ENCODE assay signal across 1 cellular context in the genomic region with DNA sequence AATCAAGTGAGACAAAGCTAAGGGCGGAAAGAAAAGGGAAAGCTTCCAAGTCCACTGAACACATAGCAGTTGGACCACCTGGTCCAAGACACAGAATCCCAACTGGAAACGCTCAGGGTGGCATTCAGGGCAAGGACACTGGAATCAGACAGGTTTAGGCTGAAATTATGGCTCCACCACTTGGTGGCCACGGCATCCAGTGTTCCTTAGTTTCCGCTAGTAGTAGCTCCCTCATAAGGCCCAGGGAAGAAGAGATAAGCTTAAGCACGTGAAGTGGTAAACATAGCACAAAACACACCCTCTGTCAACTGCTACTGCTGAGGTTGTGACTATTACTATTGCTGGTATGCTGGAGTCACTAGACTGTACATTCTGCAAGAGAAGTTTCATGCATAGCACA.
TF ChIP-seq lines count a peak whose summit lies in the region.

No MANE protein-coding gene starts in this region.

TF ChIP-seq in SK-N-SH, 30 proteins besides CTCF, POLR2A, EP300 and RAD21 (continued from another document):
- TF ChIP-seq, protein P1, sequence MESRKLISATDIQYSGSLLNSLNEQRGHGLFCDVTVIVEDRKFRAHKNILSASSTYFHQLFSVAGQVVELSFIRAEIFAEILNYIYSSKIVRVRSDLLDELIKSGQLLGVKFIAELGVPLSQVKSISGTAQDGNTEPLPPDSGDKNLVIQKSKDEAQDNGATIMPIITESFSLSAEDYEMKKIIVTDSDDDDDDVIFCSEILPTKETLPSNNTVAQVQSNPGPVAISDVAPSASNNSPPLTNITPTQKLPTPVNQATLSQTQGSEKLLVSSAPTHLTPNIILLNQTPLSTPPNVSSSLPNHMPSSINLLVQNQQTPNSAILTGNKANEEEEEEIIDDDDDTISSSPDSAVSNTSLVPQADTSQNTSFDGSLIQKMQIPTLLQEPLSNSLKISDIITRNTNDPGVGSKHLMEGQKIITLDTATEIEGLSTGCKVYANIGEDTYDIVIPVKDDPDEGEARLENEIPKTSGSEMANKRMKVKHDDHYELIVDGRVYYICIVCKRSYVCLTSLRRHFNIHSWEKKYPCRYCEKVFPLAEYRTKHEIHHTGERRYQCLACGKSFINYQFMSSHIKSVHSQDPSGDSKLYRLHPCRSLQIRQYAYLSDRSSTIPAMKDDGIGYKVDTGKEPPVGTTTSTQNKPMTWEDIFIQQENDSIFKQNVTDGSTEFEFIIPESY (IDR thresholded peaks at IDR 0.05; ENCODE audit: borderline replicate concordance, low read depth): no peak
- TF ChIP-seq RXRA (IDR thresholded peaks at IDR 0.05; ENCODE audit: borderline replicate concordance, low read depth) (no peak), GABPA (IDR thresholded peaks at IDR 0.05; ENCODE audit: low read depth) (no peak)
